ENCODE assay signal across 8 cellular contexts in the genomic region with DNA sequence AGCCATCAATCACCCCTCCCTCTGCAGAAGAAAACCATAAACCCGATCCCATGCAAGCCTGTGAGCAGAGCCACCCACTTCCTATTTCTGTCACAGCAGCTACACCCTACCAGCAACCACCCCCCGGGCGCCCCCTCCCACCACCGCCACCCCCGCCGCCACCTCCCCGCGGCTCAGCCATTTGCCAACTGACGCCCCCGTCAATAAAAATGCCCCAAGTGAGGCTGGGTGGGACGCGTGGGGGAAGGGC. TPM values are rescaled to one million over a fixed set of nuclear protein-coding genes. Genes with fewer than 3 reads are reported as not detected.
DNase-seq lines count a peak whose midpoint lies in the region; ATAC-seq and TF ChIP-seq lines count a peak whose summit lies in the region.

No MANE protein-coding gene starts in this region.

- peaks cover 34 to 46% of the 10 kb centered on the region in 2 donors for H3K4me1 Mint-ChIP-seq in effector memory CD8-positive, alpha-beta T cell (ENCODE audit: low read depth in 2 of 2)
- peaks cover 31% of the 10 kb centered on the region for H3K4me1 Mint-ChIP-seq in nephron

- peaks cover 27% of the 10 kb centered on the region for H3K36me3 Mint-ChIP-seq in effector memory CD8-positive, alpha-beta T cell (ENCODE audit: insufficient read depth)
- H3K36me3 Mint-ChIP-seq in nephron (ENCODE audit: low read depth), result no peaks in the 10 kb centered on the region

- TF ChIP-seq CTCF in AG04450 (IDR thresholded peaks at IDR 0.05; ENCODE audit: low read depth, low read length) (no peak), WERI-Rb-1 (IDR thresholded peaks at IDR 0.05; ENCODE audit: low read depth, low read length) (no peak), nephron (IDR thresholded peaks at IDR 0.05; ENCODE audit: unreplicated experiment in 3 of 3) (no peak)

- peak overlapping the region; percentile 94 to 95 for H3K4me3 Mint-ChIP-seq in effector memory CD8-positive, alpha-beta T cell
- peak overlapping the region; percentile 93 to 98 (median 95) for H3K4me3 Mint-ChIP-seq in nephron

- peak overlapping the region; percentile 86 for H3K4me3 ChIP-seq in AG04450 (ENCODE audit: low read depth, low read length)
- peak overlapping the region; percentile 52 for H3K4me3 ChIP-seq in WERI-Rb-1 (ENCODE audit: low read depth, low read length)

- peaks cover 5% of the 10 kb centered on the region; the same call in 1 of the 2 replicates for H3K36me3 ChIP-seq in WERI-Rb-1

- H3K27ac Mint-ChIP-seq in effector memory CD8-positive, alpha-beta T cell, result peak overlapping the region; percentile 87 to 98
- peak overlapping the region; percentile 78 to 95 (median 93) for H3K27ac Mint-ChIP-seq in nephron

- POLR2A ChIA-PET in AG04450 (lab: Yijun Ruan, JAX), result interaction anchor here (0.6 to 1.3 kb wide), 4 partner anchors 10 to 68 kb away, joined by 3 to 11 read pairs (median 5); no protein-coding TSS in a partner anchor

- H3K27me3 ChIP-seq in AG04450 (ENCODE audit: control insufficient read depth, insufficient read depth, low read length), result no peaks in the 10 kb centered on the region
- no peaks in the 10 kb centered on the region for H3K27me3 ChIP-seq in WERI-Rb-1 (ENCODE audit: insufficient read depth, low read depth, severe bottlenecking)

- peaks cover 3% of the 10 kb centered on the region; the same call in 1 of the 2 replicates for H3K9me3 ChIP-seq in AG04450 (ENCODE audit: control insufficient read depth, insufficient read depth, low read length)
- no peaks in the 10 kb centered on the region for H3K9me3 ChIP-seq in WERI-Rb-1 (ENCODE audit: severe bottlenecking)

- no peaks in the 10 kb centered on the region for H3K9me3 Mint-ChIP-seq in effector memory CD8-positive, alpha-beta T cell
- H3K9me3 Mint-ChIP-seq in nephron, result no peaks in the 10 kb centered on the region

- no peaks in the 10 kb centered on the region for H3K27me3 Mint-ChIP-seq in effector memory CD8-positive, alpha-beta T cell
- peaks cover 20% of the 10 kb centered on the region for H3K27me3 Mint-ChIP-seq in nephron (ENCODE audit: low read depth)

- peak; percentile 5 for ATAC-seq in HG03066 (IDR thresholded peaks at IDR 0.05; ENCODE audit: low read depth, unreplicated experiment)
- ATAC-seq in effector memory CD8-positive, alpha-beta T cell (replicated peaks), result peak; percentile 18
- no peak for ATAC-seq in HG02852 (IDR thresholded peaks at IDR 0.05; ENCODE audit: unreplicated experiment)

- CTCF ChIA-PET in AG04450 (lab: Charles Lee), result interaction anchor here (0.6 kb wide), 1 partner anchor 188 kb away, joined by 3 read pairs; no protein-coding TSS in a partner anchor

- H3K27ac ChIP-seq in AG04450 (ENCODE audit: low read depth, low read length) (no peak overlapping the region), WERI-Rb-1 (no peak overlapping the region)

- DNase-seq in AG04450 (ENCODE audit: low read depth, low spot score) (no peak), WERI-Rb-1 (no peak), NCI-H2107 (lab: John Stamatoyannopoulos, UW) (no peak), ureter (ENCODE audit: low spot score) (no peak)
- DNase-seq in effector memory CD8-positive, alpha-beta T cell, result peak; percentile 36 to 47 (median 38)

RNA-seq across cellular contexts. Expression of a gene that starts 1.1 kb away (rescaled TPM):
- polyA plus RNA-seq in AG04450 (2011; rRNA removed), result 32.5 and 38.7 TPM in 2 replicates
- polyA minus RNA-seq in AG04450 (2011; rRNA and poly(A)+ RNA removed), result 53.4 and 87.6 TPM in 2 replicates
- 36.2 TPM for total RNA-seq in ureter

Comparison
In these comparisons a context has a peak if more than half of its experiments do, and no peak if none do; other contexts are left out.
1. DNase-seq: peak in effector memory CD8-positive, alpha-beta T cell (3 of 3); none in AG04450 (single experiment), WERI-Rb-1 (single experiment), NCI-H2107 (single experiment) and ureter (single experiment).